ENCODE assay signal across 15 cellular contexts in the genomic region with DNA sequence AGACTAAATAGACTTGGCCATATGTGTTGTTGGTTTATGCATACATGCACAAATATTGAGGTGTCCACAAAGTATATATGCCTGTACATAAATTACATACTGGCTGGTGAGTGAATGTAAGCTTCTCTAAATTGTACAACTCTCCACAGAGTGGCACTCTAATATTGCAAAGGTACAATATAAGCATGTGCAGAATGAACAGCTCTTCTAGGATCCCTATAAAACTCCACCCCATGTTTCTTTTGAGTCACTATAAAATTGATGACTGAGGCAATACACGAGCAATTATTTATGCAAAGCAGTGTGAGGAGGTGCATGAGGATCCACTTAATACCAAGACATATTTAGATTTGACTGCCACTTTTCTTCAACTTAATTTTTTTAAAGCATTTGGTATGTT.
DNase-seq lines count a peak whose midpoint lies in the region; ATAC-seq, FAIRE-seq and TF ChIP-seq lines count a peak whose summit lies in the region.
"Had no signal": no experiment of that assay in that cellular context is flagged by ENCODE, and none has a peak within 500 bp of the region (broad histone marks: within the 10 kb centered on the region; RNA-seq: fewer than 3 reads in every experiment).

No MANE protein-coding gene starts in this region.

- no peak overlapping the region for H3K4me2 ChIP-seq in Karpas-422 (ENCODE audit: low read depth, low read length, poor library complexity, severe bottlenecking)

- no peaks in the 10 kb centered on the region for H3K9me3 ChIP-seq in cardiac muscle cell (ENCODE audit: low read depth)
- no peaks in the 10 kb centered on the region for H3K9me3 ChIP-seq in Karpas-422 (ENCODE audit: low read length)
- no peaks in the 10 kb centered on the region for H3K9me3 ChIP-seq in upper lobe of left lung
- H3K9me3 ChIP-seq: adrenal gland had no signal

- ATAC-seq in HG03095 (IDR thresholded peaks at IDR 0.05; ENCODE audit: unreplicated experiment): no peak
- no peak for ATAC-seq in upper lobe of left lung (ENCODE audit: low FRiP score in 2 of 2)
- ATAC-seq: stimulated activated memory B cell treated with anti-CD40 and anti-IgM and Interleukin-4, amounts not matched to agents 10 μg/mL and 1 μg/mL and 100 μg/mL, for 72 hours had no signal

- H3K9ac ChIP-seq in Karpas-422 (ENCODE audit: low read length): no peak overlapping the region

- peak; percentile 16 for TF ChIP-seq CTCF in cardiac muscle cell (IDR thresholded peaks at IDR 0.05; ENCODE audit: low read depth, low read length)
- no peak for TF ChIP-seq CTCF in bronchial epithelial cell (IDR thresholded peaks at IDR 0.05; ENCODE audit: insufficient read depth, low read length, severe bottlenecking)
- no peak for TF ChIP-seq CTCF in upper lobe of left lung (IDR thresholded peaks at IDR 0.05)

- H3K9me2 ChIP-seq in Karpas-422 (replicated peaks; ENCODE audit: insufficient read depth, low read length): no peaks in the 10 kb centered on the region

- H3K27me3 ChIP-seq in cardiac muscle cell (no peaks in the 10 kb centered on the region), bronchial epithelial cell (ENCODE audit: control insufficient read depth, insufficient read depth, low read length) (no peaks in the 10 kb centered on the region), Karpas-422 (ENCODE audit: low read length) (no peaks in the 10 kb centered on the region), upper lobe of left lung (no peaks in the 10 kb centered on the region)
- H3K27me3 ChIP-seq: adrenal gland had no signal

- H2AFZ ChIP-seq in Karpas-422 (ENCODE audit: low read length): no peak overlapping the region

- no peaks in the 10 kb centered on the region for H3K4me1 ChIP-seq in cardiac muscle cell (ENCODE audit: low read depth)
- peaks cover 22% of the 10 kb centered on the region for H3K4me1 ChIP-seq in Karpas-422 (ENCODE audit: low read length)
- peaks cover 0 to 6% (median 2%) of the 10 kb centered on the region in 4 donors for H3K4me1 ChIP-seq in upper lobe of left lung
- H3K4me1 ChIP-seq: adrenal gland had no signal

- FAIRE-seq in bronchial epithelial cell (lab: Jason Lieb, UNC): no peak

- H4K20me1 ChIP-seq in Karpas-422 (ENCODE audit: insufficient read depth, low read depth, low read length): no peaks in the 10 kb centered on the region

- WGBS in upper lobe of left lung, 2 donors: 45 to 53% methylated on average over 1 of the region's 1 CpG

- H3K27ac ChIP-seq in cardiac muscle cell (no peak overlapping the region), Karpas-422 (ENCODE audit: low read length) (no peak overlapping the region), upper lobe of left lung (no peak overlapping the region)
- H3K27ac ChIP-seq: adrenal gland had no signal

- H3K79me2 ChIP-seq in Karpas-422 (ENCODE audit: low read length): no peaks in the 10 kb centered on the region

- H3K36me3 ChIP-seq in cardiac muscle cell: no peaks in the 10 kb centered on the region
- no peaks in the 10 kb centered on the region for H3K36me3 ChIP-seq in bronchial epithelial cell (ENCODE audit: control insufficient read depth, insufficient read depth, low read length)
- H3K36me3 ChIP-seq in Karpas-422 (ENCODE audit: insufficient read depth, low read length): no peaks in the 10 kb centered on the region
- no peaks in the 10 kb centered on the region for H3K36me3 ChIP-seq in upper lobe of left lung
- H3K36me3 ChIP-seq: adrenal gland had no signal

- H3K4me3 ChIP-seq in cardiac muscle cell (no peak overlapping the region), bronchial epithelial cell (ENCODE audit: low read depth, low read length) (no peak overlapping the region), Karpas-422 (ENCODE audit: low read length) (no peak overlapping the region), upper lobe of left lung (no peak overlapping the region)
- H3K4me3 ChIP-seq: adrenal gland had no signal

- DNase-seq in cardiac muscle cell (ENCODE audit: low read depth in 1 of 2, low spot score in 1 of 2): peak in 1 of 2 donors; percentile 63
- no peak for DNase-seq in cardiac septum (ENCODE audit: low spot score)
- DNase-seq in NCI-H2196 (lab: John Stamatoyannopoulos, UW; ENCODE audit: unreplicated experiment): peak; percentile 18
- peak; percentile 28 for DNase-seq in bronchial epithelial cell (ENCODE audit: low read depth)
- peak; percentile 71 for DNase-seq in superior temporal gyrus (ENCODE audit: extremely low spot score)
- no peak for DNase-seq in Karpas-422
- DNase-seq in upper lobe of left lung: no peak
- DNase-seq: activated T-cell treated with anti-CD3 and anti-CD28 coated beads for 4 hours; adrenal gland; CD4-positive, alpha-beta memory T cell; endodermal cell; posterior cingulate gyrus; stimulated activated CD4-positive, alpha-beta T cell treated with anti-CD3 and anti-CD28 coated beads, Interleukin-1b, Interleukin-23, amount 100 ng/mL, for 48 hours had no signal

- TF ChIP-seq POLR2A in upper lobe of left lung (IDR thresholded peaks at IDR 0.05): no peak

- intact Hi-C loops in cardiac septum (cut with DNase I): loop anchor here (10.0 kb wide), 1 partner anchor 122 kb away; no protein-coding TSS in a partner anchor

- TF ChIP-seq EP300 in upper lobe of left lung (IDR thresholded peaks at IDR 0.05): no peak

Comparison
In these comparisons a context has a peak if more than half of its experiments do, and no peak if none do; other contexts are left out.
1. DNase-seq: peak in NCI-H2196 (single experiment), bronchial epithelial cell (single experiment) and superior temporal gyrus (single experiment); none in cardiac septum (single experiment), Karpas-422 (single experiment) and upper lobe of left lung (0 of 2).